17 cellular contexts compared by ENCODE assay signal in the genomic region with DNA sequence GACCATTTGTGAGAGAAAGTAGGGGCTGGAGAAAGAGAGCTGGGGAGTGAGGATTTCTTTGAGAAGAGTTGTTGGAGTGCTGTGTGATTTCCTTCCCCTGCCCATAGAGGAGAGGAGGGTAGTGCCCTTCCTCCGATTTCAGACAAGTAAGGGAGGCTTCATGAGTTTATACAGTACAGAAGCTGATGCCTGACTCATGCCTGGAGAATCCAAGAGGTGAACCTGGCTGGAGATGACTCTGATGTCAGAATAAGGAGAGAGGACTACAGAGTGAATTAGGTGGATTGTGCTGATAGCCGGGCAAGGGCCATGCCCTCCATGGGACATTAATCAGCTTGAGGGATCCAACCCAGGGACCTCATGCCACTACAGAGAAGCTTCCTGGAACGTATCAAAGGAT.
DNase-seq lines count a peak whose midpoint lies in the region; ATAC-seq and TF ChIP-seq lines count a peak whose summit lies in the region.
"Had no signal": no experiment of that assay in that cellular context is flagged by ENCODE, and none has a peak within 500 bp of the region (broad histone marks: within the 10 kb centered on the region; RNA-seq: fewer than 3 reads in every experiment).

No MANE protein-coding gene starts in this region.

- no peaks in the 10 kb centered on the region for H3K36me3 Mint-ChIP-seq in T-helper 2 cell treated with Interferon-gamma antibody and Interleukin-4, amounts not matched to agents 5 μg/mL and 100 μg/mL, for 36 hours (ENCODE audit: low read depth)
- H3K36me3 Mint-ChIP-seq: CD8-positive, alpha-beta T cell had no signal

- H3K4me1 Mint-ChIP-seq in T-helper 2 cell treated with Interferon-gamma antibody and Interleukin-4, amounts not matched to agents 5 μg/mL and 100 μg/mL, for 36 hours (ENCODE audit: low read depth), result no peaks in the 10 kb centered on the region

- DNase-seq in ACHN (peak; percentile 4), HT1080 (ENCODE audit: low read depth) (peak; percentile 57), SW480 (ENCODE audit: low spot score) (peak; percentile 29), glomerular visceral epithelial cell (ENCODE audit: extremely low spot score) (peak; percentile 42), GM13976 (ENCODE audit: low spot score) (no peak), GM19240 (ENCODE audit: insufficient read length, low spot score) (no peak)
- no peak for DNase-seq in T-helper 2 cell treated with Interferon-gamma antibody and Interleukin-4, amounts not matched to agents 5 μg/mL and 100 μg/mL, for 36 hours (ENCODE audit: low spot score)
- DNase-seq: Calu3; CD8-positive, alpha-beta T cell; HFFc6; Kasumi-1; NCI-H1105; NCI-H1694; NCI-H510A treated with DMSO at 0.1 percent for 48 hours; PC-9; SJCRH30 had no signal

- H3K9me3 Mint-ChIP-seq in T-helper 2 cell treated with Interferon-gamma antibody and Interleukin-4, amounts not matched to agents 5 μg/mL and 100 μg/mL, for 36 hours, result no peaks in the 10 kb centered on the region
- H3K9me3 Mint-ChIP-seq: CD8-positive, alpha-beta T cell; HFFc6 had no signal

- in situ Hi-C loops in ACHN (cut with HindIII; ENCODE audit: low pct_ligation_motif_present, low pct_unique_long_range_greater_than_20kb, low sequenced_read_pairs) (no loop called here), GM13976 (cut with MboI; ENCODE audit: low sequenced_read_pairs, unreplicated experiment) (no loop called here)

- H3K4me3 Mint-ChIP-seq in T-helper 2 cell treated with Interferon-gamma antibody and Interleukin-4, amounts not matched to agents 5 μg/mL and 100 μg/mL, for 36 hours, result no peak overlapping the region
- H3K4me3 Mint-ChIP-seq: CD8-positive, alpha-beta T cell; HFFc6 had no signal

- ATAC-seq in HG03439 (IDR thresholded peaks at IDR 0.05; ENCODE audit: unreplicated experiment), result no peak
- ATAC-seq: CD8-positive, alpha-beta T cell had no signal

- TF ChIP-seq CTCF in GM13976 (IDR thresholded peaks at IDR 0.05; ENCODE audit: borderline replicate concordance, control extremely low read depth, extremely low read depth, insufficient read depth, missing control alignments), result no peak

- H3K27ac Mint-ChIP-seq in T-helper 2 cell treated with Interferon-gamma antibody and Interleukin-4, amounts not matched to agents 5 μg/mL and 100 μg/mL, for 36 hours, result no peak overlapping the region
- H3K27ac Mint-ChIP-seq: CD8-positive, alpha-beta T cell; HFFc6 had no signal

- H3K27me3 Mint-ChIP-seq in T-helper 2 cell treated with Interferon-gamma antibody and Interleukin-4, amounts not matched to agents 5 μg/mL and 100 μg/mL, for 36 hours (ENCODE audit: low read depth), result peaks cover 18% of the 10 kb centered on the region

Comparison
In these comparisons a context has a peak if more than half of its experiments do, and no peak if none do; other contexts are left out.
1. DNase-seq: peak in ACHN (single experiment), HT1080 (single experiment), SW480 (single experiment) and glomerular visceral epithelial cell (single experiment); none in GM13976 (single experiment), GM19240 (single experiment) and T-helper 2 cell treated with Interferon-gamma antibody and Interleukin-4, amounts not matched to agents 5 μg/mL and 100 μg/mL, for 36 hours (single experiment).